16 cellular contexts compared by ENCODE assay signal in genomic region chr7:91420606-91421390, GRCh38.
A peak's percentile ranks its signal among the peaks of the same experiment; 100 is the strongest.
DNase-seq lines count a peak whose midpoint lies in the region; ATAC-seq and TF ChIP-seq lines count a peak whose summit lies in the region.
"Had no signal": no experiment of that assay in that cellular context is flagged by ENCODE, and none has a peak within 500 bp of the region (broad histone marks: within the 10 kb centered on the region; RNA-seq: fewer than 3 reads in every experiment).

No MANE protein-coding gene starts in this region.

- no TSS peak for BruUV-seq in A673 (replicated peaks; lab: Mats Ljungman, UMichigan)

- no peaks in the 10 kb centered on the region for H3K36me3 Mint-ChIP-seq in WTC11

- H3K9me3 ChIP-seq in A673 (ENCODE audit: low read depth, low read length, poor library complexity, severe bottlenecking) (no peaks in the 10 kb centered on the region), HAP-1 (no peaks in the 10 kb centered on the region), heart left ventricle (no peaks in the 10 kb centered on the region)

- in situ Hi-C loops in HAP-1 (cut with MboI; ENCODE audit: low sequenced_read_pairs) = no loop called here

- no peaks in the 10 kb centered on the region for H3K9me3 Mint-ChIP-seq in WTC11

- peak overlapping the region; percentile 47 for H3K4me3 Mint-ChIP-seq in WTC11

- 84 to 88% (median 87%) methylated on average over 12 of the region's 12 CpGs for WGBS in heart left ventricle, 4 donors

- no peak overlapping the region for H3K4me3 ChIP-seq in A673 (ENCODE audit: low read depth, low read length, poor library complexity, severe bottlenecking)
- H3K4me3 ChIP-seq in HAP-1 = no peak overlapping the region
- H3K4me3 ChIP-seq in heart left ventricle = no peak overlapping the region
- H3K4me3 ChIP-seq: GM23248 had no signal

- ATAC-seq in WTC11 = peak; percentile 84
- no peak for ATAC-seq in GM19452 (IDR thresholded peaks at IDR 0.05; ENCODE audit: unreplicated experiment)
- no peak for ATAC-seq in heart left ventricle
- ATAC-seq: Right ventricle myocardium inferior had no signal

- peak overlapping the region; percentile 89; the same call in 1 of the 2 replicates for H3K27ac Mint-ChIP-seq in WTC11

- DNase-seq in A673 (ENCODE audit: low spot score) = peak; percentile 11
- peak; percentile 29 to 69 for DNase-seq in HAP-1 (ENCODE audit: low spot score in 2 of 2)
- no peak for DNase-seq in WTC11 (ENCODE audit: low spot score)
- peak; percentile 25 for DNase-seq in iPS-NIHi11 (ENCODE audit: low spot score)
- DNase-seq in activated gamma-delta T cell (lab: John Stamatoyannopoulos, UW) = no peak
- no peak for DNase-seq in heart left ventricle
- DNase-seq: GM23248, IMR-90, NCI-H1417, NCI-H187, NCI-H2107, NCI-H2227 treated with DMSO at 0.1 percent for 48 hours, NCI-H510A had no signal

- H3K27me3 Mint-ChIP-seq in WTC11 (ENCODE audit: low read depth) = peaks cover 6% of the 10 kb centered on the region

- no peak for TF ChIP-seq POLR2A in heart left ventricle (IDR thresholded peaks at IDR 0.05)

- H3K4me1 Mint-ChIP-seq in WTC11 = peaks cover 35% of the 10 kb centered on the region

- POLR2A ChIA-PET in A673 (lab: Charles Lee; ENCODE audit: low non-redundant PET) = no interaction called here
- POLR2A ChIA-PET in WTC11 (lab: Charles Lee) = no interaction called here

- H3K4me1 ChIP-seq in A673 (ENCODE audit: insufficient read depth, low read length, poor library complexity, severe bottlenecking) (peaks cover 5% of the 10 kb centered on the region), HAP-1 (peaks cover 4% of the 10 kb centered on the region; the same call in 1 of the 2 replicates), heart left ventricle (no peaks in the 10 kb centered on the region)

- intact Hi-C loops in A673 (cut with micrococcal nuclease; ENCODE audit: unreplicated experiment) = loop anchor here (5.0 kb wide), 1 partner anchor 153 kb away; no protein-coding TSS in a partner anchor
- intact Hi-C loops in heart left ventricle (cut with DNase I) = no loop called here

- H3K27me3 ChIP-seq in A673 (replicated peaks; ENCODE audit: insufficient read depth, low read depth, low read length, poor library complexity) = no peaks in the 10 kb centered on the region
- H3K27me3 ChIP-seq in HAP-1 (ENCODE audit: low read depth) = no peaks in the 10 kb centered on the region
- no peaks in the 10 kb centered on the region for H3K27me3 ChIP-seq in heart left ventricle

- no peak overlapping the region for H3K27ac ChIP-seq in A673 (ENCODE audit: low read depth, low read length, poor library complexity, severe bottlenecking)
- H3K27ac ChIP-seq in heart left ventricle = no peak overlapping the region
- H3K27ac ChIP-seq: C4-2B, GM23248 had no signal

- H3K36me3 ChIP-seq in A673 (ENCODE audit: insufficient read depth, low read length, poor library complexity, severe bottlenecking) (no peaks in the 10 kb centered on the region), HAP-1 (replicated peaks) (no peaks in the 10 kb centered on the region), heart left ventricle (no peaks in the 10 kb centered on the region)

- TF ChIP-seq CTCF in A673 (conservative IDR thresholded peaks at IDR 0.05; ENCODE audit: low read depth, low read length) = no peak
- no peak for TF ChIP-seq CTCF in WTC11 (IDR thresholded peaks at IDR 0.05)
- no peak for TF ChIP-seq CTCF in heart left ventricle (IDR thresholded peaks at IDR 0.05)

- CTCF ChIA-PET in A673 (lab: Charles Lee) (no interaction called here), WTC11 (lab: Charles Lee) (no interaction called here)

TF ChIP-seq in WTC11, 78 proteins besides CTCF, POLR2A, EP300 and RAD21 (continues in another document):
- TF ChIP-seq USF2 (CRISPR knock-in tag; IDR thresholded peaks at IDR 0.05) (no peak), AR (CRISPR knock-in tag; IDR thresholded peaks at IDR 0.05) (no peak), ZNF671 (CRISPR knock-in tag; IDR thresholded peaks at IDR 0.05) (no peak), ZBTB43 (CRISPR knock-in tag; IDR thresholded peaks at IDR 0.05) (no peak), JUN (CRISPR knock-in tag; IDR thresholded peaks at IDR 0.05) (no peak), ZNF532 (CRISPR knock-in tag; IDR thresholded peaks at IDR 0.05; ENCODE audit: borderline replicate concordance) (no peak), ZNF219 (CRISPR knock-in tag; IDR thresholded peaks at IDR 0.05; ENCODE audit: borderline replicate concordance) (no peak), CREB1 (CRISPR knock-in tag; IDR thresholded peaks at IDR 0.05) (no peak), ETV6 (CRISPR knock-in tag; IDR thresholded peaks at IDR 0.05) (no peak), FOXJ3 (CRISPR knock-in tag; IDR thresholded peaks at IDR 0.05; ENCODE audit: borderline replicate concordance) (no peak), MYBL2 (CRISPR knock-in tag; IDR thresholded peaks at IDR 0.05) (no peak), ZNF317 (CRISPR knock-in tag; IDR thresholded peaks at IDR 0.05; ENCODE audit: borderline replicate concordance, low read depth) (no peak), CDX4 (CRISPR knock-in tag; IDR thresholded peaks at IDR 0.05; ENCODE audit: borderline replicate concordance) (no peak)

Comparison
In these comparisons a context has a peak if more than half of its experiments do, and no peak if none do; other contexts are left out.
1. DNase-seq: peak in A673 (single experiment), HAP-1 (2 of 2) and iPS-NIHi11 (single experiment); none in WTC11 (single experiment), activated gamma-delta T cell (single experiment) and heart left ventricle (0 of 5).